16 cellular contexts compared by ENCODE assay signal in the genomic region with DNA sequence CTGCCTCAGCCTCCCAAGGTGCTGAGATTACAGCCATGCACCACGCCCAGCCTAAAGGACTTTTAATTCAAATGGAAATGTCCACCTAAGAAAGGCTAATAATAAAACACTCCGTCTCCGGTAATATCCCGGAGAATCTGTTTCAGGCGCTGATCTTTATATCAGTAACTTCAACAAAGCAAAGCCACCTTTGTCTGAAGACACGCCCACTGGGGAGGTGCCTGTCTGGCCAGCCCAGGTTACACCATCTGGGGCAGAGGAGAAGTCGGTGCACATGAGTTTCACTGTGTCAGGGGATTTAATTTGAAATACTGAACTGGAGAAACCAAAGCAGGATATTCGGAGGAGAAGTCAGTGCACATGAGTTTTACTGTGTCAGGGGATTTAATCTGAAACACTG. TPM values are rescaled to one million over a fixed set of nuclear protein-coding genes. Genes with fewer than 3 reads are reported as not detected.
DNase-seq lines count a peak whose midpoint lies in the region; ATAC-seq, FAIRE-seq and TF ChIP-seq lines count a peak whose summit lies in the region.
"Had no signal": no experiment of that assay in that cellular context is flagged by ENCODE, and none has a peak within 500 bp of the region (broad histone marks: within the 10 kb centered on the region; RNA-seq: fewer than 3 reads in every experiment).

No MANE protein-coding gene starts in this region.

- H3K9me3 ChIP-seq in PC-3 (ENCODE audit: low read length) = no peaks in the 10 kb centered on the region
- no peaks in the 10 kb centered on the region for H3K9me3 ChIP-seq in left ventricle myocardium inferior (replicated peaks)
- H3K9me3 ChIP-seq in OCI-LY7 (ENCODE audit: low read length) = no peaks in the 10 kb centered on the region

- no peaks in the 10 kb centered on the region for H4K20me1 ChIP-seq in PC-3 (ENCODE audit: low read length)
- H4K20me1 ChIP-seq in OCI-LY7 (ENCODE audit: insufficient read depth, low read length) = no peaks in the 10 kb centered on the region

- no peak for FAIRE-seq in urothelium cell line (lab: Jason Lieb, UNC)
- FAIRE-seq: keratinocyte had no signal

- H3K9me2 ChIP-seq in PC-3 (replicated peaks; ENCODE audit: low read length) (no peaks in the 10 kb centered on the region), OCI-LY7 (ENCODE audit: insufficient read depth, low read length) (no peaks in the 10 kb centered on the region)

- POLR2A ChIA-PET in PC-3 (lab: Charles Lee; ENCODE audit: unreplicated experiment) (no interaction called here), OCI-LY7 (lab: Charles Lee) (interaction anchor here (0.7 kb wide), 1 partner anchor 27 kb away, joined by 3 read pairs; no protein-coding TSS in a partner anchor)

- intact Hi-C loops in PC-3 (cut with micrococcal nuclease) = loop anchor here (2.0 kb wide), 1 partner anchor 27 kb away; no protein-coding TSS in a partner anchor
- intact Hi-C loops in left ventricle myocardium inferior (cut with micrococcal nuclease) = no loop called here
- intact Hi-C loops in posterior vena cava (cut with DNase I) = no loop called here
- intact Hi-C loops in OCI-LY7 (cut with micrococcal nuclease; ENCODE audit: unreplicated experiment) = no loop called here

- H3F3A ChIP-seq in PC-3 (ENCODE audit: low read length, unreplicated experiment) = no peaks in the 10 kb centered on the region

- no peak for TF ChIP-seq CTCF in PC-3 (conservative IDR thresholded peaks at IDR 0.05; ENCODE audit: low read depth, low read length)
- TF ChIP-seq CTCF in left ventricle myocardium inferior (IDR thresholded peaks at IDR 0.05; ENCODE audit: borderline replicate concordance) = no peak
- TF ChIP-seq CTCF in OCI-LY7 (conservative IDR thresholded peaks at IDR 0.05; ENCODE audit: low read length) = no peak

- CTCF ChIA-PET in PC-3 (lab: Charles Lee) (interaction anchor here (1.4 kb wide), 1 partner anchor 25 kb away, joined by 4 read pairs; no protein-coding TSS in a partner anchor), OCI-LY7 (lab: Charles Lee; ENCODE audit: unreplicated experiment) (no interaction called here)

- BruUV-seq in PC-3 (replicated peaks; lab: Mats Ljungman, UMichigan) (no TSS peak), OCI-LY7 (replicated peaks; lab: Mats Ljungman, UMichigan) (no TSS peak)

- H3K36me3 ChIP-seq in PC-3 (ENCODE audit: low read depth, low read length) = peaks cover 7% of the 10 kb centered on the region; the same call in 1 of the 2 replicates
- peaks cover under 1% of the 10 kb centered on the region for H3K36me3 ChIP-seq in left ventricle myocardium inferior
- H3K36me3 ChIP-seq in OCI-LY7 (ENCODE audit: insufficient read depth, low read length) = no peaks in the 10 kb centered on the region

- H3K4me3 ChIP-seq in PC-3 (ENCODE audit: low read length) = no peak overlapping the region
- no peak overlapping the region for H3K4me3 ChIP-seq in left ventricle myocardium inferior
- H3K4me3 ChIP-seq in OCI-LY7 (ENCODE audit: low read depth, low read length, poor library complexity, severe bottlenecking) = no peak overlapping the region

- peak overlapping the region; percentile 46; the same call in 1 of the 2 replicates for H3K4me2 ChIP-seq in PC-3 (ENCODE audit: low read length)
- H3K4me2 ChIP-seq in OCI-LY7 (ENCODE audit: low read length) = no peak overlapping the region

- DNase-seq in CD1c-positive myeloid dendritic cell (ENCODE audit: extremely low spot score) = peak; percentile 17
- DNase-seq in PC-3 = peak; percentile 19
- no peak for DNase-seq in left ventricle myocardium inferior
- peak; percentile 52 for DNase-seq in posterior vena cava (ENCODE audit: low spot score)
- DNase-seq in urothelium cell line (ENCODE audit: low spot score) = no peak
- no peak for DNase-seq in OCI-LY7 (ENCODE audit: low spot score)
- DNase-seq: activated CD4-positive, alpha-beta T cell treated with anti-CD3 and anti-CD28 coated beads, Interleukin-2, amount 50 U/mL, for 4 hours; activated naive CD4-positive, alpha-beta T cell treated with anti-CD3 and anti-CD28 coated beads, Interleukin-2, amount 10 ng/mL, durations not matched to agents 7 days and 5 days; GDM1; Kasumi-1; OCI-M1; stimulated activated CD4-positive, alpha-beta T cell treated with anti-CD3 and anti-CD28 coated beads, Interleukin-15, amount 100 ng/mL, for 24 hours; stimulated activated CD8-positive, alpha-beta memory T cell treated with anti-CD3 and anti-CD28 coated beads, Interleukin-4, amount 100 ng/mL, for 48 hours had no signal

- ATAC-seq in PC-3 (no peak), HG03025 (IDR thresholded peaks at IDR 0.05; ENCODE audit: low FRiP score, unreplicated experiment) (no peak), HG02885 (IDR thresholded peaks at IDR 0.05; ENCODE audit: poor library complexity, unreplicated experiment) (no peak)

- H3K9ac ChIP-seq in PC-3 (ENCODE audit: low read length) = peak overlapping the region; percentile 63; the same call in 1 of the 2 replicates

- H3K4me1 ChIP-seq in PC-3 (ENCODE audit: insufficient read depth, low read length) = peaks cover 39% of the 10 kb centered on the region
- H3K4me1 ChIP-seq in left ventricle myocardium inferior = peaks cover 82% of the 10 kb centered on the region
- H3K4me1 ChIP-seq in OCI-LY7 (ENCODE audit: insufficient read depth, low read length, poor library complexity, severe bottlenecking) = no peaks in the 10 kb centered on the region

- H3K27ac ChIP-seq in PC-3 (ENCODE audit: low read length) (peak overlapping the region; percentile 92), left ventricle myocardium inferior (replicated peaks) (peak overlapping the region; percentile 93), OCI-LY7 (ENCODE audit: low read depth, low read length, poor library complexity, severe bottlenecking) (no peak overlapping the region)

- H3K27me3 ChIP-seq in PC-3 (ENCODE audit: low read length) (no peaks in the 10 kb centered on the region), left ventricle myocardium inferior (ENCODE audit: low read depth) (no peaks in the 10 kb centered on the region)

- peaks cover 79% of the 10 kb centered on the region for H3K79me2 ChIP-seq in PC-3 (ENCODE audit: low read length)
- H3K79me2 ChIP-seq in OCI-LY7 (ENCODE audit: insufficient read depth, low read depth, low read length) = no peaks in the 10 kb centered on the region

- H2AFZ ChIP-seq in PC-3 (ENCODE audit: low read length) (no peak overlapping the region), OCI-LY7 (ENCODE audit: low read length) (no peak overlapping the region)

RNA-seq across cellular contexts. Expression of a gene that starts 9.4 kb away (rescaled TPM):
- total RNA-seq in PC-3 (2014; rRNA removed) = 119 and 140 TPM in 2 replicates
- 233 TPM for total RNA-seq in left ventricle myocardium inferior
- 10 to 100 TPM; 90.7 to 98.3 TPM for total RNA-seq in posterior vena cava
- not detected in 2 replicates for total RNA-seq in OCI-LY7 (2014; rRNA removed; shearing (Covaris generic))
- total RNA-seq in OCI-LY7 (2022) = 8.9 and 13.2 TPM in 2 replicates

RNA-seq across cellular contexts. Expression of a gene that starts 37.7 kb away (rescaled TPM):
- 21.5 and 26.8 TPM in 2 replicates for total RNA-seq in PC-3 (2014; rRNA removed)
- total RNA-seq in left ventricle myocardium inferior = 51.1 TPM
- 10 to 100 TPM; 27.7 to 42.4 TPM for total RNA-seq in posterior vena cava
- total RNA-seq in OCI-LY7 (2014; rRNA removed; shearing (Covaris generic)) = 8.4 and 11.1 TPM in 2 replicates
- 9.9 and 12.2 TPM in 2 replicates for total RNA-seq in OCI-LY7 (2022)

RNA-seq across cellular contexts. Expression of a gene that starts 58.9 kb away (rescaled TPM):
- total RNA-seq in PC-3 (2014; rRNA removed) = 0.26 and 0.92 TPM in 2 replicates
- total RNA-seq in left ventricle myocardium inferior = 3.5 TPM
- 10 to 100 TPM in 1 of 2 donors, 1 to 10 TPM in 1; 9.9 to 12.8 TPM for total RNA-seq in posterior vena cava
- 74.7 and 78.4 TPM in 2 replicates for total RNA-seq in OCI-LY7 (2014; rRNA removed; shearing (Covaris generic))
- 166 and 167 TPM in 2 replicates for total RNA-seq in OCI-LY7 (2022)

Comparison
In these comparisons a context has a peak if more than half of its experiments do, and no peak if none do; other contexts are left out.
1. DNase-seq: peak in CD1c-positive myeloid dendritic cell (single experiment), PC-3 (single experiment) and posterior vena cava (single experiment); none in left ventricle myocardium inferior (single experiment), urothelium cell line (single experiment) and OCI-LY7 (single experiment).
2. RNA of a gene that starts 58.9 kb away (total RNA-seq): 74.7 to 167 TPM in OCI-LY7; 9.9 to 12.8 TPM in posterior vena cava, 3.5 TPM in left ventricle myocardium inferior (single experiment) and 0.26 to 0.92 TPM in PC-3; every median in the first group is over 4 times any median in the second.